28 cellular contexts compared by ENCODE assay signal in the genomic region with DNA sequence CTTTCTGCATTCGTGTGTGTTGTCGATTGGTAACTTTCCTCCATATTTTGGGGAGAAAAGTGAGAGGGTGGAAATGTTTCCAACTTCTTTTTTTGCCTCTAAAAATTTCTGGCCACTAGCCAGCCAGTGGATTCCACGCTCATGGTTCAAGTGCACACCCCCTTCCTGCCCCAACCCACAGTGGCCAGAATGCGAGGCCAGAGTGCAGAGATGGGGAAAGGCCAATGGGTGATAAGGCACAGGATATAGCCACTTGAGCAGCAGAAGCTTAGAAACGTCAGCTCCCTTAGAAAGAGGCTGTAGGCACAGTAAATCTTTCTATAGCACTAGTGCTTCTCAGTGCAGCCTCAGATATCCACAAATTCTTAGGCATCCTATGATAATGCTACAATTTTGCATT.
"Had no signal": no experiment of that assay in that cellular context is flagged by ENCODE, and none has a peak within 500 bp of the region (broad histone marks: within the 10 kb centered on the region; RNA-seq: fewer than 3 reads in every experiment).

No MANE protein-coding gene starts in this region.

- H3K27ac ChIP-seq: breast epithelium, pancreas, prostate gland, stomach, thyroid gland, VCaP had no signal

- H3K9me3 ChIP-seq: mucosa of descending colon, pancreas, prostate gland, thyroid gland, upper lobe of left lung had no signal

- H3K4me1 ChIP-seq: breast epithelium, pancreas, prostate gland, thyroid gland, upper lobe of left lung had no signal

- DNase-seq: activated CD4-positive, alpha-beta T cell treated with anti-CD3 and anti-CD28 coated beads for 48 hours; activated CD4-positive, alpha-beta T cell treated with anti-CD3 and anti-CD28 coated beads, Interleukin-2, amount 50 U/mL, for 48 hours; activated CD8-positive, alpha-beta memory T cell treated with anti-CD3 and anti-CD28 coated beads for 24 hours; activated gamma-delta T cell treated with Interleukin-2 at 50 U/mL for 16 hours; activated naive CD4-positive, alpha-beta T cell treated with anti-CD3 and anti-CD28 coated beads, Interleukin-2, amount 50 U/mL, for 16 hours; activated naive CD8-positive, alpha-beta T cell treated with anti-CD3 and anti-CD28 coated beads, Interleukin-2, amount 50 U/mL, for 24 hours; activated T-cell treated with anti-CD3 and anti-CD28 coated beads, Interleukin-2, amount 50 U/mL, for 1 hour; central memory CD4-positive, alpha-beta T cell; head of caudate nucleus; kidney glomerular epithelial cell; mucosa of descending colon; nephron progenitor cell; pancreas; retina; stimulated activated CD4-positive, alpha-beta T cell treated with anti-CD3 and anti-CD28 coated beads, Interleukin-1b, Interleukin-23, amount 100 ng/mL, for 48 hours; stimulated activated CD4-positive, alpha-beta T cell treated with anti-CD3 and anti-CD28 coated beads, Interleukin-4, amount 100 ng/mL, for 4 hours; stimulated activated CD8-positive, alpha-beta memory T cell treated with anti-CD3 and anti-CD28 coated beads, Interleukin-4, amount 100 ng/mL, for 48 hours; stomach; T-helper 9 cell; thyroid gland had no signal

- H3K36me3 ChIP-seq: breast epithelium, pancreas, prostate gland, stomach, thyroid gland, upper lobe of left lung had no signal

- ATAC-seq: activated naive CD8-positive, alpha-beta T cell treated with anti-CD3 and anti-CD28 coated beads, Interleukin-2, amount 50 U/mL, for 24 hours; left lobe of liver; mucosa of descending colon; pancreas; stimulated activated memory B cell treated with anti-CD40 and anti-IgM and Interleukin-4, amounts not matched to agents 10 μg/mL and 1 μg/mL and 100 μg/mL, for 72 hours had no signal

- H3K27me3 ChIP-seq: breast epithelium, pancreas, stomach, thyroid gland, upper lobe of left lung had no signal

- H3K4me3 ChIP-seq: breast epithelium, lung, mucosa of descending colon, pancreas, prostate gland, smooth muscle cell, stomach, thyroid gland, upper lobe of left lung had no signal
